ENCODE assay signal across 31 cellular contexts in genomic region chr1:26006710-26007109, GRCh38. TPM values are rescaled to one million over a fixed set of nuclear protein-coding genes. Genes with fewer than 3 reads are reported as not detected.
"Had no signal": no experiment of that assay in that cellular context is flagged by ENCODE, and none has a peak within 500 bp of the region (broad histone marks: within the 10 kb centered on the region; RNA-seq: fewer than 3 reads in every experiment).

No MANE protein-coding gene starts in this region.

- H3K27ac ChIP-seq: esophagus muscularis mucosa, foreskin keratinocyte, gastroesophageal sphincter, heart right ventricle, left lung, parathyroid adenoma, prostate gland, sigmoid colon, testis, tibial artery had no signal

- H3K36me3 ChIP-seq: esophagus muscularis mucosa, gastroesophageal sphincter, left lung, prostate gland, sigmoid colon, tibial artery had no signal

- H2AFZ ChIP-seq: parathyroid adenoma had no signal

- H3K27me3 ChIP-seq: esophagus muscularis mucosa, foreskin keratinocyte, gastroesophageal sphincter, heart right ventricle, left lung, sigmoid colon, testis had no signal

- ATAC-seq: foreskin keratinocyte; gastroesophageal sphincter; left lung; mucosa of descending colon; natural killer cell treated with Interleukin-12 subunit alpha and Interleukin-12 subunit beta and Interleukin-15 and Interleukin-18, amount 100 ng/mL, for 72 hours; stimulated activated effector memory CD8-positive, alpha-beta T cell treated with anti-CD3 and anti-CD28 coated beads, Interleukin-12 subunit alpha, Interleukin-12 subunit beta, amount 100 ng/mL, for 72 hours; stimulated activated naive CD8-positive, alpha-beta T cell treated with anti-CD3 and anti-CD28 coated beads, Interleukin-15, Interleukin-2, amounts not matched to agents 100 U/mL and 50 U/mL, for 24 hours had no signal

- H3K4me3 Mint-ChIP-seq: dendritic cell treated with granulocyte-macrophage colony-stimulating factor and Interleukin-4, amounts not matched to agents 40 ng/mL and 50 ng/mL, for 4 days; endodermal cell; mesothelial cell of epicardium; natural killer cell treated with Interleukin-12 subunit alpha and Interleukin-12 subunit beta and Interleukin-15 and Interleukin-18, amount 100 ng/mL, for 72 hours; stimulated activated effector memory CD8-positive, alpha-beta T cell treated with anti-CD3 and anti-CD28 coated beads, Interleukin-12 subunit alpha, Interleukin-12 subunit beta, amount 100 ng/mL, for 72 hours; type B pancreatic cell had no signal

- H3K4me1 ChIP-seq: foreskin keratinocyte, gastroesophageal sphincter, left lung, parathyroid adenoma, prostate gland, sigmoid colon had no signal

- H3K79me2 ChIP-seq: parathyroid adenoma had no signal

- H3K4me3 ChIP-seq: esophagus muscularis mucosa, gastroesophageal sphincter, heart right ventricle, left lung, mucosa of descending colon, prostate gland, sigmoid colon, testis, tibial artery had no signal

- H3K9me3 Mint-ChIP-seq: dendritic cell treated with granulocyte-macrophage colony-stimulating factor and Interleukin-4, amounts not matched to agents 40 ng/mL and 50 ng/mL, for 4 days; endodermal cell; mesothelial cell of epicardium; naive B cell; natural killer cell treated with Interleukin-12 subunit alpha and Interleukin-12 subunit beta and Interleukin-15 and Interleukin-18, amount 100 ng/mL, for 72 hours; stimulated activated effector memory CD8-positive, alpha-beta T cell treated with anti-CD3 and anti-CD28 coated beads, Interleukin-12 subunit alpha, Interleukin-12 subunit beta, amount 100 ng/mL, for 72 hours; type B pancreatic cell had no signal

- H3K4me1 Mint-ChIP-seq: endodermal cell had no signal

- H3K27ac Mint-ChIP-seq: dendritic cell treated with granulocyte-macrophage colony-stimulating factor and Interleukin-4, amounts not matched to agents 40 ng/mL and 50 ng/mL, for 4 days; endodermal cell; mesothelial cell of epicardium; natural killer cell treated with Interleukin-12 subunit alpha and Interleukin-12 subunit beta and Interleukin-15 and Interleukin-18, amount 100 ng/mL, for 72 hours; stimulated activated effector memory CD8-positive, alpha-beta T cell treated with anti-CD3 and anti-CD28 coated beads, Interleukin-12 subunit alpha, Interleukin-12 subunit beta, amount 100 ng/mL, for 72 hours; type B pancreatic cell had no signal

- DNase-seq: effector CD8-positive, alpha-beta T cell; endodermal cell; foreskin keratinocyte; heart right ventricle; hippocampal formation; left cardiac atrium; left lung; mesenchymal stem cell; mucosa of descending colon; naive B cell; sigmoid colon; stimulated activated CD4-positive, alpha-beta T cell treated with anti-CD3 and anti-CD28 coated beads, Interleukin-2, amount 100 ng/mL, for 24 hours; stimulated activated CD4-positive, alpha-beta T cell treated with anti-CD3 and anti-CD28 coated beads, Interleukin-4, amount 100 ng/mL, for 24 hours; stimulated activated naive CD8-positive, alpha-beta T cell treated with anti-CD3 and anti-CD28 coated beads, Interleukin-15, Interleukin-2, amounts not matched to agents 100 U/mL and 50 U/mL, for 24 hours; substantia nigra; testis; tibial artery had no signal

- H3K36me3 Mint-ChIP-seq: mesothelial cell of epicardium; naive B cell; natural killer cell treated with Interleukin-12 subunit alpha and Interleukin-12 subunit beta and Interleukin-15 and Interleukin-18, amount 100 ng/mL, for 72 hours; stimulated activated effector memory CD8-positive, alpha-beta T cell treated with anti-CD3 and anti-CD28 coated beads, Interleukin-12 subunit alpha, Interleukin-12 subunit beta, amount 100 ng/mL, for 72 hours; type B pancreatic cell had no signal

RNA-seq across cellular contexts. Expression of gene EXTL1, which starts 14.9 kb away (rescaled TPM):
- total RNA-seq: endothelial cell of umbilical vein; natural killer cell treated with Interleukin-12 subunit alpha and Interleukin-12 subunit beta and Interleukin-15 and Interleukin-18, amount 100 ng/mL, for 72 hours had no signal
- polyA plus RNA-seq: endothelial cell of umbilical vein had no signal

RNA-seq across cellular contexts. Expression of gene SLC30A2, which starts 39.2 kb away (rescaled TPM):
- total RNA-seq: cerebellum; endodermal cell; endothelial cell of umbilical vein; epithelial cell of proximal tubule; fibroblast of lung; foreskin keratinocyte; gastroesophageal sphincter; lung microvascular endothelial cell; natural killer cell treated with Interleukin-12 subunit alpha and Interleukin-12 subunit beta and Interleukin-15 and Interleukin-18, amount 100 ng/mL, for 72 hours had no signal
- polyA plus RNA-seq: endothelial cell of umbilical vein, fibroblast of lung, foreskin keratinocyte had no signal
